In genomic region chr3:111764645-111765091, GRCh38 we compare ENCODE assay signal across 10 cellular contexts.
A peak's percentile ranks its signal among the peaks of the same experiment; 100 is the strongest.
DNase-seq lines count a peak whose midpoint lies in the region; ATAC-seq, FAIRE-seq and TF ChIP-seq lines count a peak whose summit lies in the region.
"Had no signal": no experiment of that assay in that cellular context is flagged by ENCODE, and none has a peak within 500 bp of the region (broad histone marks: within the 10 kb centered on the region; RNA-seq: fewer than 3 reads in every experiment).

No MANE protein-coding gene starts in this region.

- peak overlapping the region; percentile 64 to 85 for H3K27ac ChIP-seq in A549
- peak overlapping the region; percentile 67 to 71 for H3K27ac ChIP-seq in coronary artery
- peak overlapping the region; percentile 1 for H3K27ac ChIP-seq in muscle layer of colon (ENCODE audit: low read depth, low read length)

- CTCF ChIA-PET in A549 (lab: Yijun Ruan, JAX) = interaction anchor here (0.9 to 3.0 kb wide), 9 partner anchors 9 to 187 kb away, joined by 3 to 13 read pairs (median 4); no protein-coding TSS in a partner anchor

- no peaks in the 10 kb centered on the region for H3K36me3 ChIP-seq in muscle layer of colon (ENCODE audit: insufficient read depth, low read length)
- H3K36me3 ChIP-seq: thyroid gland had no signal

- 17% methylated on average over 3 of the region's 3 CpGs for WGBS in A549 (ENCODE audit: missing lambda C conversion rate)

- H3K9me3 ChIP-seq in A549 (no peaks in the 10 kb centered on the region), muscle layer of colon (ENCODE audit: low read length) (no peaks in the 10 kb centered on the region)
- H3K9me3 ChIP-seq: thyroid gland had no signal

- peak; percentile 21 to 58 for TF ChIP-seq RAD21 in A549 (conservative IDR thresholded peaks at IDR 0.05 in 1 of 2, IDR thresholded peaks at IDR 0.05 in 1 of 2)
- TF ChIP-seq RAD21 in Ishikawa (IDR thresholded peaks at IDR 0.05; ENCODE audit: low read depth) = no peak

- H3K4me3 ChIP-seq in A549 (no peak overlapping the region), coronary artery (no peak overlapping the region), muscle layer of colon (ENCODE audit: low read depth in 1 of 2, low read length in 2 of 2) (no peak overlapping the region)
- H3K4me3 ChIP-seq: thyroid gland had no signal

- TF ChIP-seq CTCF in A549 (IDR thresholded peaks at IDR 0.05) (peak; percentile 48), coronary artery (IDR thresholded peaks at IDR 0.05) (no peak)

- no peak overlapping the region for H3K9ac ChIP-seq in muscle layer of colon (ENCODE audit: low read length)

- peak; percentile 59 for FAIRE-seq in A549 (lab: Jason Lieb, UNC)

- peak; percentile 80 to 88 for ATAC-seq in A549
- no peak for ATAC-seq in GM18867 (IDR thresholded peaks at IDR 0.05; ENCODE audit: unreplicated experiment)

- TF ChIP-seq POLR2A in A549 (IDR thresholded peaks at IDR 0.05; ENCODE audit: low read length) = no peak

- H3K4me2 ChIP-seq in A549 = peak overlapping the region; percentile 61

- DNase-seq in A549 (ENCODE audit: low read depth in 1 of 2, low spot score in 1 of 2) (peak in 1 of 2 experiments; percentile 84), coronary artery (ENCODE audit: low spot score) (no peak), hepatic stellate cell (ENCODE audit: low spot score) (no peak), midbrain (lab: John Stamatoyannopoulos, UW) (no peak)
- no peak for DNase-seq in stimulated activated CD4-positive, alpha-beta T cell treated with anti-CD3 and anti-CD28 coated beads, Interleukin-1b, Interleukin-23, amount 100 ng/mL, for 48 hours
- DNase-seq: NCI-H2171, thyroid gland had no signal

- TF ChIP-seq EP300 in A549 (IDR thresholded peaks at IDR 0.05) = peak in 1 of 2 experiments; percentile 42; a peak in 2 of 5 replicates
- no peak for TF ChIP-seq EP300 in Ishikawa (IDR thresholded peaks at IDR 0.05; ENCODE audit: borderline replicate concordance)

- H3K27me3 ChIP-seq in muscle layer of colon (ENCODE audit: control insufficient read depth in 1 of 2, insufficient read depth in 2 of 2, low read length in 2 of 2) = no peaks in the 10 kb centered on the region
- H3K27me3 ChIP-seq: thyroid gland had no signal

- POLR2A ChIA-PET in A549 (lab: Yijun Ruan, JAX) = no interaction called here

- H3K4me1 ChIP-seq in A549 (peaks cover 99% of the 10 kb centered on the region), muscle layer of colon (ENCODE audit: insufficient read depth, low read length) (peaks cover 56% of the 10 kb centered on the region)

TF ChIP-seq in A549, 52 proteins besides CTCF, POLR2A, EP300 and RAD21:
- TF ChIP-seq JUNB (IDR thresholded peaks at IDR 0.05) (peak; percentile 71), FOSL2 (IDR thresholded peaks at IDR 0.05) (peak; percentile 56; the same call in 1 of the 2 replicates), FOSL2 (CRISPR knock-in tag; IDR thresholded peaks at IDR 0.05) (peak; percentile 79), MAFK (IDR thresholded peaks at IDR 0.05; ENCODE audit: partially characterized antibody) (peak; percentile 95), CEBPB (IDR thresholded peaks at IDR 0.05) (peak; percentile 88 to 93), MAZ (IDR thresholded peaks at IDR 0.05; ENCODE audit: borderline replicate concordance, low read depth, low read length) (no peak), EHMT2 (IDR thresholded peaks at IDR 0.05; ENCODE audit: low read depth) (no peak), JUN (IDR thresholded peaks at IDR 0.05) (0 out of 5 replicates have a peak, but pooled peaks of 1 of the 2 experiments have one; percentile 17), MAX (IDR thresholded peaks at IDR 0.05) (peak; percentile 28; the same call in 1 of the 2 replicates), KDM5A (IDR thresholded peaks at IDR 0.05) (no peak), ESRRA (IDR thresholded peaks at IDR 0.05; ENCODE audit: borderline replicate concordance, low read length) (peak; percentile 82; the same call in 1 of the 2 replicates), SMC3 (IDR thresholded peaks at IDR 0.05) (peak; percentile 52)
- TF ChIP-seq, protein P1, sequence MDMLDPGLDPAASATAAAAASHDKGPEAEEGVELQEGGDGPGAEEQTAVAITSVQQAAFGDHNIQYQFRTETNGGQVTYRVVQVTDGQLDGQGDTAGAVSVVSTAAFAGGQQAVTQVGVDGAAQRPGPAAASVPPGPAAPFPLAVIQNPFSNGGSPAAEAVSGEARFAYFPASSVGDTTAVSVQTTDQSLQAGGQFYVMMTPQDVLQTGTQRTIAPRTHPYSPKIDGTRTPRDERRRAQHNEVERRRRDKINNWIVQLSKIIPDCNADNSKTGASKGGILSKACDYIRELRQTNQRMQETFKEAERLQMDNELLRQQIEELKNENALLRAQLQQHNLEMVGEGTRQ (IDR thresholded peaks at IDR 0.05) = no peak
- TF ChIP-seq, protein P2, sequence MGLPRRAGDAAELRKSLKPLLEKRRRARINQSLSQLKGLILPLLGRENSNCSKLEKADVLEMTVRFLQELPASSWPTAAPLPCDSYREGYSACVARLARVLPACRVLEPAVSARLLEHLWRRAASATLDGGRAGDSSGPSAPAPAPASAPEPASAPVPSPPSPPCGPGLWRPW (IDR thresholded peaks at IDR 0.05) = peak; percentile 43; the same call in 1 of the 2 replicates
TF ChIP-seq in A549: peak in this region for 9.

TF ChIP-seq in Ishikawa, 13 proteins besides CTCF, POLR2A, EP300 and RAD21:
- TF ChIP-seq CEBPB (IDR thresholded peaks at IDR 0.05) = peak; percentile 60
- TF ChIP-seq, protein P3, sequence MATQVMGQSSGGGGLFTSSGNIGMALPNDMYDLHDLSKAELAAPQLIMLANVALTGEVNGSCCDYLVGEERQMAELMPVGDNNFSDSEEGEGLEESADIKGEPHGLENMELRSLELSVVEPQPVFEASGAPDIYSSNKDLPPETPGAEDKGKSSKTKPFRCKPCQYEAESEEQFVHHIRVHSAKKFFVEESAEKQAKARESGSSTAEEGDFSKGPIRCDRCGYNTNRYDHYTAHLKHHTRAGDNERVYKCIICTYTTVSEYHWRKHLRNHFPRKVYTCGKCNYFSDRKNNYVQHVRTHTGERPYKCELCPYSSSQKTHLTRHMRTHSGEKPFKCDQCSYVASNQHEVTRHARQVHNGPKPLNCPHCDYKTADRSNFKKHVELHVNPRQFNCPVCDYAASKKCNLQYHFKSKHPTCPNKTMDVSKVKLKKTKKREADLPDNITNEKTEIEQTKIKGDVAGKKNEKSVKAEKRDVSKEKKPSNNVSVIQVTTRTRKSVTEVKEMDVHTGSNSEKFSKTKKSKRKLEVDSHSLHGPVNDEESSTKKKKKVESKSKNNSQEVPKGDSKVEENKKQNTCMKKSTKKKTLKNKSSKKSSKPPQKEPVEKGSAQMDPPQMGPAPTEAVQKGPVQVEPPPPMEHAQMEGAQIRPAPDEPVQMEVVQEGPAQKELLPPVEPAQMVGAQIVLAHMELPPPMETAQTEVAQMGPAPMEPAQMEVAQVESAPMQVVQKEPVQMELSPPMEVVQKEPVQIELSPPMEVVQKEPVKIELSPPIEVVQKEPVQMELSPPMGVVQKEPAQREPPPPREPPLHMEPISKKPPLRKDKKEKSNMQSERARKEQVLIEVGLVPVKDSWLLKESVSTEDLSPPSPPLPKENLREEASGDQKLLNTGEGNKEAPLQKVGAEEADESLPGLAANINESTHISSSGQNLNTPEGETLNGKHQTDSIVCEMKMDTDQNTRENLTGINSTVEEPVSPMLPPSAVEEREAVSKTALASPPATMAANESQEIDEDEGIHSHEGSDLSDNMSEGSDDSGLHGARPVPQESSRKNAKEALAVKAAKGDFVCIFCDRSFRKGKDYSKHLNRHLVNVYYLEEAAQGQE (IDR thresholded peaks at IDR 0.05; ENCODE audit: low read depth) = no peak
TF ChIP-seq in Ishikawa: peak in this region for 1.

Comparison
In these comparisons a context has a peak if more than half of its experiments do, and no peak if none do; other contexts are left out.
1. H3K27ac ChIP-seq: peak in every context shown above with its lines; median percentile 74 in A549; 69 in coronary artery; 1 in muscle layer of colon.